In the genomic region with DNA sequence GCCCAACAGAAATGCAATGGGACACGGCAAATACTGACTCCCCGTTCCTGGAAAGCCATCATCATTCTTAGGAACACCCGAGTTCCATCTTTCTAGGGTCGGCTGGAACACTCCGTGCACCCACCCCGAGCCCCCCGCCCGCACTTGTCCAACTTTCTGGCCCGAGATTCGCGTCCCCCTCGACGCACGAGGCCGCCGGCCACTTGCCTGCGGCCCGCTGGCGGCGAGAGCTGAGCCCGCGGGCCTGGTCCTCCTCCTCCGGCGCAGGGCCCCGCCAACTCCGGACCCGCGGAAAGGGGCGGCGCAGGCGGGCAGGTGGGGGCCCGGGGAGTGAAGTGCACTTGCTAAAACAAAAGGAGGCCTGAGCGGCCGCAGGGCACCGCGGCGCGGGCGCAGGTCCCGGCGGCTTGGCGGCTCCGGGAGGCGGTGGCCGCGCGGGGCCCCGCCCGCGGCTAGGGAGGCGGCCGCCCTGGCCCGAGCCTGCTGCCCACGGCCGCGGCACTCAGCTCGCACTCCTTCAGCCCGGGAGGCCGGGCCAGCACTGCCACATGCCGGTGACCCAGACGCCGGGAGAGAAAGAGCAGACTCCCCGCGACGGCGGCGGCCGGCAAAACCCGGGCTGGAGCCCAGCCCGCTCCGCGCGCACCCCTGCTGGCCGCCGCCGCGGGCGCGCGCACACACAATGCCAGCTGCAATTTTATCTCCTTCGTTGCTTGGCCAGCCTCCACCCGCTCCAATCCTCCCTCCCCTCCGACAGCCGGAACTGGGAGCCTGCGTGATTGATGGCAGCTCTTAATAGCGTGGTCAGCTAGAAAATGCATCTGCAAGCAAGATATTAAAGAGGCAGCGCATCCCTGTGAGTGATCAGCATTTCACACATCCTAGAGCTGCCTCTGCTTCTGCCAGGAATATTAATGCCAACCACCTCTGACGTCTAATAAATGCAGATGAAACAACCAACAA, we compare ENCODE assay signal across 2 cellular contexts.
TF ChIP-seq lines count a peak whose summit lies in the region.

No MANE protein-coding gene starts in this region.

TF ChIP-seq in HEK293, 187 proteins besides CTCF, POLR2A, EP300 and RAD21 (continued from another document and continues in another):
- TF ChIP-seq, protein P1, sequence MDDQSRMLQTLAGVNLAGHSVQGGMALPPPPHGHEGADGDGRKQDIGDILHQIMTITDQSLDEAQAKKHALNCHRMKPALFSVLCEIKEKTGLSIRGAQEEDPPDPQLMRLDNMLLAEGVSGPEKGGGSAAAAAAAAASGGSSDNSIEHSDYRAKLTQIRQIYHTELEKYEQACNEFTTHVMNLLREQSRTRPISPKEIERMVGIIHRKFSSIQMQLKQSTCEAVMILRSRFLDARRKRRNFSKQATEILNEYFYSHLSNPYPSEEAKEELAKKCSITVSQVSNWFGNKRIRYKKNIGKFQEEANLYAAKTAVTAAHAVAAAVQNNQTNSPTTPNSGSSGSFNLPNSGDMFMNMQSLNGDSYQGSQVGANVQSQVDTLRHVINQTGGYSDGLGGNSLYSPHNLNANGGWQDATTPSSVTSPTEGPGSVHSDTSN (CRISPR knock-in tag; IDR thresholded peaks at IDR 0.05): no peak; the same call in 1 of the 2 replicates
- TF ChIP-seq ZXDB (tag by site-specific recombination; IDR thresholded peaks at IDR 0.05) (peak; percentile 59; the same call in 1 of the 2 replicates), SP3 (tag by site-specific recombination; IDR thresholded peaks at IDR 0.05) (peak; percentile 25; the same call in 1 of the 2 replicates), ZNF354C (tag by site-specific recombination; IDR thresholded peaks at IDR 0.05; ENCODE audit: borderline replicate concordance, low read depth) (no peak), ZSCAN30 (tag by site-specific recombination; IDR thresholded peaks at IDR 0.05) (peak; percentile 98), BCL11B (tag by site-specific recombination; IDR thresholded peaks at IDR 0.05; ENCODE audit: low read depth) (no peak), KLF1 (tag by site-specific recombination; IDR thresholded peaks at IDR 0.05) (no peak), ZNF2 (tag by site-specific recombination; IDR thresholded peaks at IDR 0.05) (peak; percentile 66; the same call in 1 of the 2 replicates), GLIS1 (tag by site-specific recombination; IDR thresholded peaks at IDR 0.05) (peak; percentile 84), SCRT1 (tag by site-specific recombination; IDR thresholded peaks at IDR 0.05; ENCODE audit: borderline replicate concordance) (no peak), ZNF391 (tag by site-specific recombination; IDR thresholded peaks at IDR 0.05; ENCODE audit: borderline replicate concordance, low read depth) (peak; percentile 75; the same call in 1 of the 2 replicates), KLF10 (tag by site-specific recombination; IDR thresholded peaks at IDR 0.05) (peak; percentile 88), ZNF530 (tag by site-specific recombination; IDR thresholded peaks at IDR 0.05; ENCODE audit: low read depth) (no peak), GLIS2 (tag by site-specific recombination; IDR thresholded peaks at IDR 0.05) (peak; percentile 78), ZNF37A (tag by site-specific recombination; IDR thresholded peaks at IDR 0.05) (peak; percentile 39; the same call in 1 of the 2 replicates), YY1 (tag by site-specific recombination; IDR thresholded peaks at IDR 0.05) (peak; percentile 62; the same call in 1 of the 2 replicates), KLF8 (tag by site-specific recombination; IDR thresholded peaks at IDR 0.05) (peak; percentile 35; the same call in 1 of the 2 replicates), TRIM28 (IDR thresholded peaks at IDR 0.05; ENCODE audit: borderline replicate concordance, low read length) (peak; percentile 88), ZNF24 (tag by site-specific recombination; IDR thresholded peaks at IDR 0.05) (no peak), ZNF621 (tag by site-specific recombination; IDR thresholded peaks at IDR 0.05) (no peak)
- TF ChIP-seq, protein P2, sequence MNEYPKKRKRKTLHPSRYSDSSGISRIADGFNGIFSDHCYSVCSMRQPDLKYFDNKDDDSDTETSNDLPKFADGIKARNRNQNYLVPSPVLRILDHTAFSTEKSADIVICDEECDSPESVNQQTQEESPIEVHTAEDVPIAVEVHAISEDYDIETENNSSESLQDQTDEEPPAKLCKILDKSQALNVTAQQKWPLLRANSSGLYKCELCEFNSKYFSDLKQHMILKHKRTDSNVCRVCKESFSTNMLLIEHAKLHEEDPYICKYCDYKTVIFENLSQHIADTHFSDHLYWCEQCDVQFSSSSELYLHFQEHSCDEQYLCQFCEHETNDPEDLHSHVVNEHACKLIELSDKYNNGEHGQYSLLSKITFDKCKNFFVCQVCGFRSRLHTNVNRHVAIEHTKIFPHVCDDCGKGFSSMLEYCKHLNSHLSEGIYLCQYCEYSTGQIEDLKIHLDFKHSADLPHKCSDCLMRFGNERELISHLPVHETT (tag by site-specific recombination; IDR thresholded peaks at IDR 0.05): peak; percentile 32; the same call in 1 of the 2 replicates
- TF ChIP-seq, protein P3, sequence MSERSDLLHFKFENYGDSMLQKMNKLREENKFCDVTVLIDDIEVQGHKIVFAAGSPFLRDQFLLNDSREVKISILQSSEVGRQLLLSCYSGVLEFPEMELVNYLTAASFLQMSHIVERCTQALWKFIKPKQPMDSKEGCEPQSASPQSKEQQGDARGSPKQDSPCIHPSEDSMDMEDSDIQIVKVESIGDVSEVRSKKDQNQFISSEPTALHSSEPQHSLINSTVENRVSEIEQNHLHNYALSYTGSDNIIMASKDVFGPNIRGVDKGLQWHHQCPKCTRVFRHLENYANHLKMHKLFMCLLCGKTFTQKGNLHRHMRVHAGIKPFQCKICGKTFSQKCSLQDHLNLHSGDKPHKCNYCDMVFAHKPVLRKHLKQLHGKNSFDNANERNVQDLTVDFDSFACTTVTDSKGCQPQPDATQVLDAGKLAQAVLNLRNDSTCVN (tag by site-specific recombination; optimal IDR thresholded peaks at IDR 0.05): peak; percentile 74
- TF ChIP-seq, protein P4, sequence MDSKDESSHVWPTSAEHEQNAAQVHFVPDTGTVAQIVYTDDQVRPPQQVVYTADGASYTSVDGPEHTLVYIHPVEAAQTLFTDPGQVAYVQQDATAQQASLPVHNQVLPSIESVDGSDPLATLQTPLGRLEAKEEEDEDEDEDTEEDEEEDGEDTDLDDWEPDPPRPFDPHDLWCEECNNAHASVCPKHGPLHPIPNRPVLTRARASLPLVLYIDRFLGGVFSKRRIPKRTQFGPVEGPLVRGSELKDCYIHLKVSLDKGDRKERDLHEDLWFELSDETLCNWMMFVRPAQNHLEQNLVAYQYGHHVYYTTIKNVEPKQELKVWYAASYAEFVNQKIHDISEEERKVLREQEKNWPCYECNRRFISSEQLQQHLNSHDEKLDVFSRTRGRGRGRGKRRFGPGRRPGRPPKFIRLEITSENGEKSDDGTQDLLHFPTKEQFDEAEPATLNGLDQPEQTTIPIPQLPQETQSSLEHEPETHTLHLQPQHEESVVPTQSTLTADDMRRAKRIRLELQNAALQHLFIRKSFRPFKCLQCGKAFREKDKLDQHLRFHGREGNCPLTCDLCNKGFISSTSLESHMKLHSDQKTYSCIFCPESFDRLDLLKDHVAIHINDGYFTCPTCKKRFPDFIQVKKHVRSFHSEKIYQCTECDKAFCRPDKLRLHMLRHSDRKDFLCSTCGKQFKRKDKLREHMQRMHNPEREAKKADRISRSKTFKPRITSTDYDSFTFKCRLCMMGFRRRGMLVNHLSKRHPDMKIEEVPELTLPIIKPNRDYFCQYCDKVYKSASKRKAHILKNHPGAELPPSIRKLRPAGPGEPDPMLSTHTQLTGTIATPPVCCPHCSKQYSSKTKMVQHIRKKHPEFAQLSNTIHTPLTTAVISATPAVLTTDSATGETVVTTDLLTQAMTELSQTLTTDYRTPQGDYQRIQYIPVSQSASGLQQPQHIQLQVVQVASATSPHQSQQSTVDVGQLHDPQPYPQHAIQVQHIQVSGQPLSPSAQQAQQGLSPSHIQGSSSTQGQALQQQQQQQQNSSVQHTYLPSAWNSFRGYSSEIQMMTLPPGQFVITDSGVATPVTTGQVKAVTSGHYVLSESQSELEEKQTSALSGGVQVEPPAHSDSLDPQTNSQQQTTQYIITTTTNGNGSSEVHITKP (tag by site-specific recombination; IDR thresholded peaks at IDR 0.05): peak; percentile 57

TF ChIP-seq in SK-N-SH, 30 proteins besides CTCF, POLR2A, EP300 and RAD21 (continued from another document and continues in another):
- TF ChIP-seq, protein P5, sequence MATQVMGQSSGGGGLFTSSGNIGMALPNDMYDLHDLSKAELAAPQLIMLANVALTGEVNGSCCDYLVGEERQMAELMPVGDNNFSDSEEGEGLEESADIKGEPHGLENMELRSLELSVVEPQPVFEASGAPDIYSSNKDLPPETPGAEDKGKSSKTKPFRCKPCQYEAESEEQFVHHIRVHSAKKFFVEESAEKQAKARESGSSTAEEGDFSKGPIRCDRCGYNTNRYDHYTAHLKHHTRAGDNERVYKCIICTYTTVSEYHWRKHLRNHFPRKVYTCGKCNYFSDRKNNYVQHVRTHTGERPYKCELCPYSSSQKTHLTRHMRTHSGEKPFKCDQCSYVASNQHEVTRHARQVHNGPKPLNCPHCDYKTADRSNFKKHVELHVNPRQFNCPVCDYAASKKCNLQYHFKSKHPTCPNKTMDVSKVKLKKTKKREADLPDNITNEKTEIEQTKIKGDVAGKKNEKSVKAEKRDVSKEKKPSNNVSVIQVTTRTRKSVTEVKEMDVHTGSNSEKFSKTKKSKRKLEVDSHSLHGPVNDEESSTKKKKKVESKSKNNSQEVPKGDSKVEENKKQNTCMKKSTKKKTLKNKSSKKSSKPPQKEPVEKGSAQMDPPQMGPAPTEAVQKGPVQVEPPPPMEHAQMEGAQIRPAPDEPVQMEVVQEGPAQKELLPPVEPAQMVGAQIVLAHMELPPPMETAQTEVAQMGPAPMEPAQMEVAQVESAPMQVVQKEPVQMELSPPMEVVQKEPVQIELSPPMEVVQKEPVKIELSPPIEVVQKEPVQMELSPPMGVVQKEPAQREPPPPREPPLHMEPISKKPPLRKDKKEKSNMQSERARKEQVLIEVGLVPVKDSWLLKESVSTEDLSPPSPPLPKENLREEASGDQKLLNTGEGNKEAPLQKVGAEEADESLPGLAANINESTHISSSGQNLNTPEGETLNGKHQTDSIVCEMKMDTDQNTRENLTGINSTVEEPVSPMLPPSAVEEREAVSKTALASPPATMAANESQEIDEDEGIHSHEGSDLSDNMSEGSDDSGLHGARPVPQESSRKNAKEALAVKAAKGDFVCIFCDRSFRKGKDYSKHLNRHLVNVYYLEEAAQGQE (IDR thresholded peaks at IDR 0.05; ENCODE audit: low read depth, low read length): peak; percentile 55; the same call in 1 of the 2 replicates
- TF ChIP-seq RXRA (IDR thresholded peaks at IDR 0.05; ENCODE audit: borderline replicate concordance, low read depth) (no peak), YY1 (IDR thresholded peaks at IDR 0.05; ENCODE audit: low read depth) (no peak), TAF1 (IDR thresholded peaks at IDR 0.05; ENCODE audit: borderline replicate concordance, low read depth, low read length) (peak; percentile 92), GABPA (IDR thresholded peaks at IDR 0.05; ENCODE audit: low read depth) (0 out of 2 replicates have a peak, but pooled peaks have one; percentile 13), SIN3A (IDR thresholded peaks at IDR 0.05; ENCODE audit: borderline replicate concordance, low read depth, low read length) (peak; percentile 82; the same call in 1 of the 2 replicates), ELF1 (IDR thresholded peaks at IDR 0.05) (peak; percentile 48; the same call in 1 of the 2 replicates), FOXM1 (IDR thresholded peaks at IDR 0.05; ENCODE audit: low read depth) (no peak), JUND (IDR thresholded peaks at IDR 0.05) (peak; percentile 68), POLR2AphosphoS5 (IDR thresholded peaks at IDR 0.05; ENCODE audit: low read depth, low read length) (peak; percentile 72; the same call in 1 of the 2 replicates), TEAD4 (IDR thresholded peaks at IDR 0.05; ENCODE audit: borderline replicate concordance, insufficient read depth) (peak; percentile 47; the same call in 1 of the 2 replicates), TCF12 (IDR thresholded peaks at IDR 0.05) (peak; percentile 77; the same call in 1 of the 2 replicates), NRF1 (IDR thresholded peaks at IDR 0.05; ENCODE audit: low read depth, low read length) (no peak), MXI1 (IDR thresholded peaks at IDR 0.05; ENCODE audit: low read depth, low read length) (peak; percentile 82; the same call in 1 of the 2 replicates), CHD2 (IDR thresholded peaks at IDR 0.05; ENCODE audit: low read length, partially characterized antibody) (peak; percentile 76), RCOR1 (IDR thresholded peaks at IDR 0.05; ENCODE audit: low read length) (peak; percentile 92), RFX5 (IDR thresholded peaks at IDR 0.05; ENCODE audit: low read length) (no peak)
- TF ChIP-seq, protein P6, sequence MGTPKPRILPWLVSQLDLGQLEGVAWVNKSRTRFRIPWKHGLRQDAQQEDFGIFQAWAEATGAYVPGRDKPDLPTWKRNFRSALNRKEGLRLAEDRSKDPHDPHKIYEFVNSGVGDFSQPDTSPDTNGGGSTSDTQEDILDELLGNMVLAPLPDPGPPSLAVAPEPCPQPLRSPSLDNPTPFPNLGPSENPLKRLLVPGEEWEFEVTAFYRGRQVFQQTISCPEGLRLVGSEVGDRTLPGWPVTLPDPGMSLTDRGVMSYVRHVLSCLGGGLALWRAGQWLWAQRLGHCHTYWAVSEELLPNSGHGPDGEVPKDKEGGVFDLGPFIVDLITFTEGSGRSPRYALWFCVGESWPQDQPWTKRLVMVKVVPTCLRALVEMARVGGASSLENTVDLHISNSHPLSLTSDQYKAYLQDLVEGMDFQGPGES (IDR thresholded peaks at IDR 0.05; ENCODE audit: low read depth, low read length): no peak
- TF ChIP-seq, protein P7, sequence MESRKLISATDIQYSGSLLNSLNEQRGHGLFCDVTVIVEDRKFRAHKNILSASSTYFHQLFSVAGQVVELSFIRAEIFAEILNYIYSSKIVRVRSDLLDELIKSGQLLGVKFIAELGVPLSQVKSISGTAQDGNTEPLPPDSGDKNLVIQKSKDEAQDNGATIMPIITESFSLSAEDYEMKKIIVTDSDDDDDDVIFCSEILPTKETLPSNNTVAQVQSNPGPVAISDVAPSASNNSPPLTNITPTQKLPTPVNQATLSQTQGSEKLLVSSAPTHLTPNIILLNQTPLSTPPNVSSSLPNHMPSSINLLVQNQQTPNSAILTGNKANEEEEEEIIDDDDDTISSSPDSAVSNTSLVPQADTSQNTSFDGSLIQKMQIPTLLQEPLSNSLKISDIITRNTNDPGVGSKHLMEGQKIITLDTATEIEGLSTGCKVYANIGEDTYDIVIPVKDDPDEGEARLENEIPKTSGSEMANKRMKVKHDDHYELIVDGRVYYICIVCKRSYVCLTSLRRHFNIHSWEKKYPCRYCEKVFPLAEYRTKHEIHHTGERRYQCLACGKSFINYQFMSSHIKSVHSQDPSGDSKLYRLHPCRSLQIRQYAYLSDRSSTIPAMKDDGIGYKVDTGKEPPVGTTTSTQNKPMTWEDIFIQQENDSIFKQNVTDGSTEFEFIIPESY (IDR thresholded peaks at IDR 0.05; ENCODE audit: borderline replicate concordance, low read depth): no peak; the same call in 1 of the 2 replicates
- TF ChIP-seq, protein P1 (IDR thresholded peaks at IDR 0.05): peak; percentile 98
- TF ChIP-seq, protein P8, sequence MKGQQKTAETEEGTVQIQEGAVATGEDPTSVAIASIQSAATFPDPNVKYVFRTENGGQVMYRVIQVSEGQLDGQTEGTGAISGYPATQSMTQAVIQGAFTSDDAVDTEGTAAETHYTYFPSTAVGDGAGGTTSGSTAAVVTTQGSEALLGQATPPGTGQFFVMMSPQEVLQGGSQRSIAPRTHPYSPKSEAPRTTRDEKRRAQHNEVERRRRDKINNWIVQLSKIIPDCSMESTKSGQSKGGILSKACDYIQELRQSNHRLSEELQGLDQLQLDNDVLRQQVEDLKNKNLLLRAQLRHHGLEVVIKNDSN (IDR thresholded peaks at IDR 0.05; ENCODE audit: borderline replicate concordance, low read depth): no peak
